Comparison of ENCODE assay signal across 26 cellular contexts in genomic region chr21:35942211-35943144, GRCh38.
DNase-seq lines count a peak whose midpoint lies in the region; ATAC-seq, FAIRE-seq and TF ChIP-seq lines count a peak whose summit lies in the region.
"Had no signal": no experiment of that assay in that cellular context is flagged by ENCODE, and none has a peak within 500 bp of the region (broad histone marks: within the 10 kb centered on the region; RNA-seq: fewer than 3 reads in every experiment).

No MANE protein-coding gene starts in this region.

- ATAC-seq in A549 = no peak
- ATAC-seq in heart right ventricle = no peak
- ATAC-seq: activated CD8-positive, alpha-beta memory T cell treated with anti-CD3 and anti-CD28 coated beads, Interleukin-2, amount 10 ng/mL, durations not matched to agents 7 days and 5 days; Right ventricle myocardium inferior had no signal

- H3K36me3 ChIP-seq in HEK293 (ENCODE audit: control insufficient read depth in 2 of 2, insufficient read depth in 1 of 2, low read length in 2 of 2) = no peaks in the 10 kb centered on the region
- no peaks in the 10 kb centered on the region for H3K36me3 ChIP-seq in bronchial epithelial cell (ENCODE audit: control insufficient read depth, insufficient read depth, low read length)
- H3K36me3 ChIP-seq in MM.1S (replicated peaks; ENCODE audit: insufficient read depth, low read length) = no peaks in the 10 kb centered on the region
- no peaks in the 10 kb centered on the region for H3K36me3 ChIP-seq in heart right ventricle
- H3K36me3 ChIP-seq: ovary, transverse colon had no signal

- no peak overlapping the region for H3K4me3 ChIP-seq in A549
- H3K4me3 ChIP-seq in HEK293 (ENCODE audit: low read depth, low read length) = no peak overlapping the region
- no peak overlapping the region for H3K4me3 ChIP-seq in bronchial epithelial cell (ENCODE audit: low read depth, low read length)
- no peak overlapping the region for H3K4me3 ChIP-seq in foreskin fibroblast (ENCODE audit: low read depth in 1 of 2, low read length in 2 of 2)
- H3K4me3 ChIP-seq in MM.1S (ENCODE audit: low read length) = no peak overlapping the region
- no peak overlapping the region for H3K4me3 ChIP-seq in heart right ventricle
- H3K4me3 ChIP-seq: ovary, PC-9, smooth muscle cell, transverse colon had no signal

- H3K4me2 ChIP-seq in A549 (no peak overlapping the region), MM.1S (ENCODE audit: low read depth, low read length) (no peak overlapping the region)
- H3K4me2 ChIP-seq: PC-9, smooth muscle cell had no signal

- no peaks in the 10 kb centered on the region for H4K20me1 ChIP-seq in MM.1S (ENCODE audit: insufficient read depth, low read length)

- no peak for TF ChIP-seq EP300 in A549 (IDR thresholded peaks at IDR 0.05)

- H3K27ac ChIP-seq in A549 (no peak overlapping the region), HEK293 (ENCODE audit: extremely low read depth, low read depth, low read length) (no peak overlapping the region), MM.1S (ENCODE audit: low read length) (no peak overlapping the region), heart right ventricle (no peak overlapping the region)
- H3K27ac ChIP-seq: ovary, PC-9, transverse colon had no signal

- no peaks in the 10 kb centered on the region for H3K9me3 ChIP-seq in A549
- H3K9me3 ChIP-seq in HEK293 (ENCODE audit: control insufficient read depth, insufficient read depth, low read depth, low read length) = no peaks in the 10 kb centered on the region
- no peaks in the 10 kb centered on the region for H3K9me3 ChIP-seq in MM.1S (replicated peaks; ENCODE audit: insufficient read depth, low read length)
- H3K9me3 ChIP-seq in heart right ventricle = no peaks in the 10 kb centered on the region
- H3K9me3 ChIP-seq: ovary, transverse colon had no signal

- H2AFZ ChIP-seq in MM.1S (ENCODE audit: low read length) = no peak overlapping the region
- H2AFZ ChIP-seq: PC-9 had no signal

- no peak for TF ChIP-seq RAD21 in A549 (conservative IDR thresholded peaks at IDR 0.05 in 1 of 2, IDR thresholded peaks at IDR 0.05 in 1 of 2)

- no peaks in the 10 kb centered on the region for H3K79me2 ChIP-seq in MM.1S (ENCODE audit: low read length)

- TF ChIP-seq CTCF in A549 (IDR thresholded peaks at IDR 0.05) = no peak
- TF ChIP-seq CTCF in HEK293 (tag by site-specific recombination; IDR thresholded peaks at IDR 0.05) = no peak
- TF ChIP-seq CTCF in bronchial epithelial cell (IDR thresholded peaks at IDR 0.05; ENCODE audit: insufficient read depth, low read length, severe bottlenecking) = no peak
- no peak for TF ChIP-seq CTCF in foreskin fibroblast (IDR thresholded peaks at IDR 0.05; ENCODE audit: low read depth, low read length)
- no peak for TF ChIP-seq CTCF in MM.1S (IDR thresholded peaks at IDR 0.05; ENCODE audit: low read length)
- TF ChIP-seq CTCF in heart right ventricle (IDR thresholded peaks at IDR 0.05) = no peak

- no peaks in the 10 kb centered on the region for H3K4me1 ChIP-seq in A549
- H3K4me1 ChIP-seq in HEK293 (ENCODE audit: control insufficient read depth, insufficient read depth, low read length) = no peaks in the 10 kb centered on the region
- H3K4me1 ChIP-seq in MM.1S (ENCODE audit: low read length) = no peaks in the 10 kb centered on the region
- H3K4me1 ChIP-seq in heart right ventricle = peaks cover 0 to 10% (median 5%) of the 10 kb centered on the region in 9 donors

- H3K9ac ChIP-seq in MM.1S (ENCODE audit: low read length) = no peak overlapping the region

- WGBS in A549 (ENCODE audit: missing lambda C conversion rate) = 56% methylated on average over 8 of the region's 8 CpGs
- 88 to 89% methylated on average over 8 of the region's 8 CpGs for WGBS in heart right ventricle, 2 donors

- FAIRE-seq in A549 (lab: Jason Lieb, UNC) = no peak
- peak; percentile 60 for FAIRE-seq in bronchial epithelial cell (lab: Jason Lieb, UNC)
- FAIRE-seq: GM18507, kidney had no signal

- POLR2A ChIA-PET in A549 (lab: Yijun Ruan, JAX) = no interaction called here
- POLR2A ChIA-PET in HEK293 (lab: Yijun Ruan, JAX) = no interaction called here

- DNase-seq in A549 (ENCODE audit: low read depth in 1 of 2, low spot score in 1 of 2) (no peak), NOMO-1 (lab: John Stamatoyannopoulos, UW; ENCODE audit: unreplicated experiment in 2 of 2) (peak; percentile 14 to 27), bronchial epithelial cell (ENCODE audit: low read depth) (no peak), HuH-7 (ENCODE audit: low spot score) (no peak), foreskin fibroblast (no peak), MM.1S (no peak), heart right ventricle (no peak)
- DNase-seq: activated CD4-positive, CD25-positive, alpha-beta regulatory T cell; activated CD8-positive, alpha-beta memory T cell treated with anti-CD3 and anti-CD28 coated beads, Interleukin-2, amount 10 ng/mL, durations not matched to agents 7 days and 5 days; activated naive CD4-positive, alpha-beta T cell treated with anti-CD3 and anti-CD28 coated beads, Interleukin-2, amount 10 ng/mL, durations not matched to agents 7 days and 5 days; amniotic stem cell; H9; kidney; NCI-H1417; NCI-H2081 treated with DMSO at 0.1 percent for 48 hours; NCI-H774; ovary; PC-9; stimulated activated CD4-positive, alpha-beta T cell treated with anti-CD3 and anti-CD28 coated beads, Interleukin-1b, Interleukin-23, amount 100 ng/mL, for 48 hours; stimulated activated CD8-positive, alpha-beta memory T cell treated with anti-CD3 and anti-CD28 coated beads, Interleukin-4, amount 100 ng/mL, for 48 hours; T1000; transverse colon had no signal

- no peaks in the 10 kb centered on the region for H3K9me2 ChIP-seq in MM.1S (replicated peaks; ENCODE audit: insufficient read depth, low read length)

- CTCF ChIA-PET in A549 (lab: Yijun Ruan, JAX) (no interaction called here), HEK293 (lab: Yijun Ruan, JAX) (interaction anchor here (0.6 to 1.5 kb wide), 6 partner anchors 9 to 1306 kb away, joined by 3 to 6 read pairs (median 3); no protein-coding TSS in a partner anchor)

- TF ChIP-seq POLR2A in A549 (IDR thresholded peaks at IDR 0.05; ENCODE audit: low read length) = no peak

- H3K27me3 ChIP-seq in bronchial epithelial cell (ENCODE audit: control insufficient read depth, insufficient read depth, low read length) = no peaks in the 10 kb centered on the region
- H3K27me3 ChIP-seq in MM.1S (replicated peaks; ENCODE audit: insufficient read depth, low read length) = no peaks in the 10 kb centered on the region
- H3K27me3 ChIP-seq in heart right ventricle = peaks cover 0 to 4% (median 0%) of the 10 kb centered on the region in 7 donors
- H3K27me3 ChIP-seq: ovary, transverse colon had no signal

- H3F3A ChIP-seq in MM.1S (ENCODE audit: insufficient read depth, low read length) = no peaks in the 10 kb centered on the region

- intact Hi-C loops in heart right ventricle (cut with DNase I) = loop anchor here in 9 of 10 donors (5.0 to 10.0 kb wide), 8 partner anchors 528 to 1198 kb away; no protein-coding TSS in a partner anchor

TF ChIP-seq in A549, 52 proteins besides CTCF, POLR2A, EP300 and RAD21:
- TF ChIP-seq FOSB (CRISPR knock-in tag; IDR thresholded peaks at IDR 0.05) = no peak
- TF ChIP-seq, protein P1, sequence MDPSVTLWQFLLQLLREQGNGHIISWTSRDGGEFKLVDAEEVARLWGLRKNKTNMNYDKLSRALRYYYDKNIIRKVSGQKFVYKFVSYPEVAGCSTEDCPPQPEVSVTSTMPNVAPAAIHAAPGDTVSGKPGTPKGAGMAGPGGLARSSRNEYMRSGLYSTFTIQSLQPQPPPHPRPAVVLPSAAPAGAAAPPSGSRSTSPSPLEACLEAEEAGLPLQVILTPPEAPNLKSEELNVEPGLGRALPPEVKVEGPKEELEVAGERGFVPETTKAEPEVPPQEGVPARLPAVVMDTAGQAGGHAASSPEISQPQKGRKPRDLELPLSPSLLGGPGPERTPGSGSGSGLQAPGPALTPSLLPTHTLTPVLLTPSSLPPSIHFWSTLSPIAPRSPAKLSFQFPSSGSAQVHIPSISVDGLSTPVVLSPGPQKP (IDR thresholded peaks at IDR 0.05; ENCODE audit: low read depth, low read length) = no peak
- TF ChIP-seq MAFK (IDR thresholded peaks at IDR 0.05; ENCODE audit: partially characterized antibody) = peak; percentile 75
- TF ChIP-seq ZFP36 (IDR thresholded peaks at IDR 0.05; ENCODE audit: borderline replicate concordance, partially characterized antibody) = no peak
- no peak for TF ChIP-seq SMC3 (IDR thresholded peaks at IDR 0.05)
- no peak for TF ChIP-seq POLR2AphosphoS2 (conservative IDR thresholded peaks at IDR 0.05; ENCODE audit: low read length)
- no peak for TF ChIP-seq RFX5 (IDR thresholded peaks at IDR 0.05)
- no peak for TF ChIP-seq RNF2 (IDR thresholded peaks at IDR 0.05; ENCODE audit: borderline replicate concordance, low read depth)
TF ChIP-seq in A549: peak in this region for 1.

TF ChIP-seq in HEK293, 187 proteins besides CTCF, POLR2A, EP300 and RAD21:
- peak; percentile 86; the same call in 1 of the 2 replicates for TF ChIP-seq ZNF521 (tag by site-specific recombination; IDR thresholded peaks at IDR 0.05)
- TF ChIP-seq ZFP41 (tag by site-specific recombination; IDR thresholded peaks at IDR 0.05; ENCODE audit: borderline replicate concordance) = no peak
- TF ChIP-seq ZNF311 (tag by site-specific recombination; IDR thresholded peaks at IDR 0.05; ENCODE audit: borderline replicate concordance) = 0 out of 2 replicates have a peak, but pooled peaks have one; percentile 72
- 0 out of 2 replicates have a peak, but pooled peaks have one; percentile 14 for TF ChIP-seq ZNF621 (tag by site-specific recombination; IDR thresholded peaks at IDR 0.05)
- TF ChIP-seq ZNF114 (tag by site-specific recombination; IDR thresholded peaks at IDR 0.05) = peak; percentile 82; the same call in 1 of the 2 replicates
- peak; percentile 83 for TF ChIP-seq ZSCAN4 (tag by site-specific recombination; IDR thresholded peaks at IDR 0.05)
- no peak for TF ChIP-seq ZNF133 (tag by site-specific recombination; IDR thresholded peaks at IDR 0.05)

Comparison
In these comparisons a context has a peak if more than half of its experiments do, and no peak if none do; other contexts are left out.
1. DNase-seq: peak in NOMO-1 (2 of 2); none in A549 (0 of 2), bronchial epithelial cell (single experiment), HuH-7 (single experiment), foreskin fibroblast (0 of 2), MM.1S (single experiment) and heart right ventricle (0 of 2).